In the genomic region with DNA sequence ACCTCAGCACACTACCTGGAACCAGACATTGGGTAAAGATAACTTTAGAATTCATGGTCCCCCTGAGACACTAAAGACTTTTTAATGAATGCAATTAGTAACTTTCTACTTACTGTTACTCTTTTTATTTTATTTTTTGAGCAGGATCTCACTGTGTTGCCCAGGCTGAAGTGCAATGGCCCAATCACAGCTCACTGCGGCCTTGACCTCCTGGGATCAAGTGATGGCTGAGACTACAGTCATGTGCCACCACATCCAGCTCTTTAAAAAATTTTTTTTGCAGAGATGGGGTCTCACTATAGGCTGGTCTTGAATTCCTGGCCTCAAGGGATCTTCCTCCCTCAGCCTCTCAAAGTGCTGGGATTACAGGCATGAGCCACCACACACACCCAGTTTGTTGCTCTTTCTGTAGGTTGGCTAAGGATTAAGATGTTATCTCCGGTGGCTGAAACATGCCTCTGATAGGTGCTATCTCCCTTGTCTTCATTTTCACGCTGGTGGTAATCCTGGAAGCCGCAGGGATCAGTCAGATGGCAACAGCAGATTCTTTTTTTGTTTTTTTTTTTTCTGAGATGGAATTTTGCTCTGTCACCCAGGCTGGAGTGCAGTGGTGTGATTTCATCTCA, we compare ENCODE assay signal across 26 cellular contexts.
"Had no signal": no experiment of that assay in that cellular context is flagged by ENCODE, and none has a peak within 500 bp of the region (broad histone marks: within the 10 kb centered on the region; RNA-seq: fewer than 3 reads in every experiment).

No MANE protein-coding gene starts in this region.

- DNase-seq: activated CD4-positive, alpha-beta T cell treated with anti-CD3 and anti-CD28 coated beads, Interleukin-2, amount 50 U/mL, for 1 hour; activated CD8-positive, alpha-beta memory T cell treated with anti-CD3 and anti-CD28 coated beads, Interleukin-2, amount 10 ng/mL, durations not matched to agents 7 days and 5 days; activated CD8-positive, alpha-beta T cell treated with anti-CD3 and anti-CD28 coated beads, Interleukin-2, amount 10 ng/mL, durations not matched to agents 7 days and 5 days; activated naive CD4-positive, alpha-beta T cell; activated T-cell treated with anti-CD3 and anti-CD28 coated beads, Interleukin-2, amount 50 U/mL, for 48 hours; aorta; left cardiac atrium; left ventricle myocardium superior; natural killer cell; occipital lobe; right cardiac atrium; stimulated activated CD4-positive, alpha-beta T cell treated with anti-CD3 and anti-CD28 coated beads, Interleukin-2, amount 100 ng/mL, for 48 hours; stimulated activated naive CD4-positive, alpha-beta T cell treated with Interleukin-2 at 50 U/mL for 16 hours; T-helper 2 cell; testis; transverse colon had no signal

- FAIRE-seq: endometrium, keratinocyte, urothelium cell line had no signal

- H3K4me1 ChIP-seq: parathyroid adenoma, testis had no signal

- H3K4me2 ChIP-seq: hepatocyte, neural progenitor cell had no signal

- H3K9ac ChIP-seq: neural progenitor cell, parathyroid adenoma had no signal

- ATAC-seq: activated CD8-positive, alpha-beta memory T cell treated with anti-CD3 and anti-CD28 coated beads, Interleukin-2, amount 10 ng/mL, durations not matched to agents 7 days and 5 days; activated CD8-positive, alpha-beta T cell treated with anti-CD3 and anti-CD28 coated beads, Interleukin-2, amount 10 ng/mL, durations not matched to agents 7 days and 5 days; activated naive CD4-positive, alpha-beta T cell treated with anti-CD3 and anti-CD28 coated beads, Interleukin-2, amount 50 U/mL, for 72 hours; gastroesophageal sphincter; left cardiac atrium; left ventricle myocardium superior; natural killer cell; right cardiac atrium had no signal

- H3K27ac ChIP-seq: cardiac muscle cell, epithelial cell of prostate, gastroesophageal sphincter, hepatocyte, neural progenitor cell, parathyroid adenoma, testis, transverse colon had no signal

- H3K36me3 ChIP-seq: cardiac muscle cell, neural progenitor cell, transverse colon had no signal

- H3K9me3 ChIP-seq: gastroesophageal sphincter, testis, transverse colon had no signal

- H3K27me3 ChIP-seq: cardiac muscle cell, gastroesophageal sphincter, hepatocyte, neural progenitor cell, testis, transverse colon had no signal

- H3K4me3 ChIP-seq: cardiac muscle cell, gastroesophageal sphincter, hepatocyte, neural progenitor cell, testis, transverse colon had no signal
